In the genomic region with DNA sequence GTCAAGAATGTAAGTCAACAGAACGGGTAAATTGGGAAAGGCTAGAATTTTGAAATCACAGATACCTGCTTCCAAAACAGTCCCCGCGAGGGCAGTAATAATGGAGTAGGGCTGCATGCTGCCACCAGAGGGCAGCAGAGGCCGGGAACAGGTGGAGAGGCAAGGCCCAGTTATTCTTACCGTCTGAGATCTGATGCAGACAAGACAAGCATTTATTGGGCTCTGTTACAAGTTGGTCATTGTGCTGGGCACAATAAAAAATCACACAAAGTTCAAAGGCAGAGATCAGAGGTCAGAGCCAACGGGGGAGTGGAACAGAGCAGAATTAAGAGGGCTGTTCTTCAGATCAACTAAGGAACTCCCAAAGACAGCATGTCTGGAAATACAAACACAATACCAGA, we compare ENCODE assay signal across 8 cellular contexts. TPM values are rescaled to one million over a fixed set of nuclear protein-coding genes. Genes with fewer than 3 reads are reported as not detected.
A peak's percentile ranks its signal among the peaks of the same experiment; 100 is the strongest.
DNase-seq lines count a peak whose midpoint lies in the region; ATAC-seq and TF ChIP-seq lines count a peak whose summit lies in the region.

No MANE protein-coding gene starts in this region.

- TF ChIP-seq POLR2A in right lobe of liver (IDR thresholded peaks at IDR 0.05): no peak

- DNase-seq in AG10803 (ENCODE audit: low read depth) (peak; percentile 66), NCI-H526 (lab: John Stamatoyannopoulos, UW) (peak; percentile 21 to 63), right lobe of liver (peak; percentile 84 to 87 (median 85))
- peak; percentile 81 for DNase-seq in activated CD4-positive, alpha-beta T cell treated with anti-CD3 and anti-CD28 coated beads, Interleukin-2, amount 50 U/mL, for 1 hour
- DNase-seq in stimulated activated CD4-positive, alpha-beta T cell treated with anti-CD3 and anti-CD28 coated beads, TNF-alpha, amount 100 ng/mL, for 24 hours (ENCODE audit: low read depth in 3 of 3): peak; percentile 66 to 78 (median 70)

- H3K27ac ChIP-seq in cingulate gyrus (ENCODE audit: low read depth, low read length): peak overlapping the region; percentile 85
- H3K27ac ChIP-seq in right lobe of liver: no peak overlapping the region

- intact Hi-C loops in right lobe of liver (cut with DNase I): no loop called here

- H3K4me3 ChIP-seq in AG10803 (ENCODE audit: low read length): no peak overlapping the region
- no peak overlapping the region for H3K4me3 ChIP-seq in right lobe of liver

- H3K4me1 ChIP-seq in right lobe of liver: no peaks in the 10 kb centered on the region

- 0% methylated on average over 6 of the region's 6 CpGs for WGBS in right lobe of liver (ENCODE audit: insufficient coverage, low coverage, low lambda C conversion rate, missing lambda C conversion rate)

- H3K9me3 ChIP-seq in right lobe of liver: no peaks in the 10 kb centered on the region

- peak; percentile 99 for TF ChIP-seq CTCF in AG10803 (conservative IDR thresholded peaks at IDR 0.05; ENCODE audit: low read length)
- TF ChIP-seq CTCF in right lobe of liver (IDR thresholded peaks at IDR 0.05): peak; percentile 95 to 97 (median 96)

- ATAC-seq in GM19035 (IDR thresholded peaks at IDR 0.05; ENCODE audit: unreplicated experiment): peak; percentile 83
- ATAC-seq in HG03378 (IDR thresholded peaks at IDR 0.05; ENCODE audit: unreplicated experiment): peak; percentile 83
- peak; percentile 99 to 100 (median 100) for ATAC-seq in right lobe of liver

- H3K27me3 ChIP-seq in right lobe of liver: no peaks in the 10 kb centered on the region

- no peaks in the 10 kb centered on the region for H3K36me3 ChIP-seq in right lobe of liver

RNA-seq across cellular contexts. Expression of gene MLKL, which starts 8.8 kb away (rescaled TPM):
- total RNA-seq in right lobe of liver: 10 to 100 TPM in 1 of 6 experiments, 1 to 10 TPM in 5; 2.6 to 13.1 (median 6.1) TPM

RNA-seq across cellular contexts. Expression of gene RFWD3, which starts 42.8 kb away (rescaled TPM):
- 10 to 100 TPM in 1 of 6 experiments, 1 to 10 TPM in 5; 5.4 to 10.3 (median 7.3) TPM for total RNA-seq in right lobe of liver
